ENCODE assay signal across 27 cellular contexts in genomic region chr1:4324621-4325020, GRCh38.
"Had no signal": no experiment of that assay in that cellular context is flagged by ENCODE, and none has a peak within 500 bp of the region (broad histone marks: within the 10 kb centered on the region; RNA-seq: fewer than 3 reads in every experiment).

No MANE protein-coding gene starts in this region.

- H3K27me3 ChIP-seq: neural progenitor cell, ovary, right atrium auricular region, right lobe of liver, testis, thyroid gland, transverse colon, upper lobe of left lung, vagina had no signal

- H3K9me3 ChIP-seq: left lung, lower lobe of right lung, ovary, right atrium auricular region, right lobe of liver, stomach, testis, thyroid gland, transverse colon, upper lobe of left lung, vagina had no signal

- H3K4me2 ChIP-seq: neural progenitor cell, smooth muscle cell had no signal

- H3K4me3 Mint-ChIP-seq: naive thymus-derived CD8-positive, alpha-beta T cell; nephron progenitor cell; neural progenitor cell; stimulated activated naive B cell treated with anti-CD40 and anti-IgM and Interleukin-4, amounts not matched to agents 10 μg/mL and 1 μg/mL and 100 μg/mL, for 72 hours had no signal

- H3K27ac Mint-ChIP-seq: naive thymus-derived CD8-positive, alpha-beta T cell; nephron progenitor cell; neural progenitor cell; progenitor cell of endocrine pancreas; stimulated activated naive B cell treated with anti-CD40 and anti-IgM and Interleukin-4, amounts not matched to agents 10 μg/mL and 1 μg/mL and 100 μg/mL, for 72 hours had no signal

- H3K9ac ChIP-seq: neural progenitor cell had no signal

- H3K4me3 ChIP-seq: left lung, lower lobe of right lung, neural progenitor cell, ovary, right atrium auricular region, right lobe of liver, smooth muscle cell, stomach, testis, thyroid gland, transverse colon, upper lobe of left lung, vagina had no signal

- H3K4me1 ChIP-seq: left lung, lower lobe of right lung, right lobe of liver, stomach, testis, thyroid gland, transverse colon, upper lobe of left lung, vagina had no signal

- H3K36me3 ChIP-seq: left lung, lower lobe of right lung, neural progenitor cell, ovary, right atrium auricular region, right lobe of liver, stomach, thyroid gland, transverse colon, upper lobe of left lung, vagina had no signal

- H3K27ac ChIP-seq: left lung, lower lobe of right lung, neural progenitor cell, ovary, right atrium auricular region, right lobe of liver, stomach, testis, thyroid gland, transverse colon, upper lobe of left lung, vagina had no signal

- DNase-seq: hippocampal formation; kidney glomerular epithelial cell; left colon; left lung; lower lobe of right lung; mammary epithelial cell; mesenchymal stem cell; naive thymus-derived CD8-positive, alpha-beta T cell; nephron progenitor cell; ovary; right lobe of liver; stimulated activated CD4-positive, alpha-beta T cell treated with anti-CD3 and anti-CD28 coated beads, Interleukin-12 subunit alpha, Interleukin-12 subunit beta, amount 100 ng/mL, for 4 hours; stimulated activated CD4-positive, alpha-beta T cell treated with anti-CD3 and anti-CD28 coated beads, Interleukin-15, amount 100 ng/mL, for 24 hours; stimulated activated CD4-positive, alpha-beta T cell treated with anti-CD3 and anti-CD28 coated beads, Interleukin-2, amount 100 ng/mL, for 24 hours; stimulated activated CD4-positive, alpha-beta T cell treated with anti-CD3 and anti-CD28 coated beads, Interleukin-4, amount 100 ng/mL, for 1 hour; stimulated activated naive B cell treated with anti-CD40 and anti-IgM and Interleukin-4, amounts not matched to agents 10 μg/mL and 1 μg/mL and 100 μg/mL, for 72 hours; stimulated activated naive CD8-positive, alpha-beta T cell treated with anti-CD3 and anti-CD28 coated beads, Interleukin-15, Interleukin-2, amounts not matched to agents 100 U/mL and 50 U/mL, for 24 hours; stomach; testis; thyroid gland; transverse colon; upper lobe of left lung had no signal

- H3K36me3 Mint-ChIP-seq: naive thymus-derived CD8-positive, alpha-beta T cell; neural progenitor cell had no signal

- ATAC-seq: left colon; left lung; lower lobe of right lung; naive thymus-derived CD8-positive, alpha-beta T cell; right lobe of liver; stimulated activated naive B cell treated with anti-CD40 and anti-IgM and Interleukin-4, amounts not matched to agents 10 μg/mL and 1 μg/mL and 100 μg/mL, for 72 hours; stimulated activated naive CD8-positive, alpha-beta T cell treated with anti-CD3 and anti-CD28 coated beads, Interleukin-15, Interleukin-2, amounts not matched to agents 100 U/mL and 50 U/mL, for 24 hours had no signal

- H3K4me1 Mint-ChIP-seq: stimulated activated naive B cell treated with anti-CD40 and anti-IgM and Interleukin-4, amounts not matched to agents 10 μg/mL and 1 μg/mL and 100 μg/mL, for 72 hours had no signal

- H2AFZ ChIP-seq: neural progenitor cell had no signal
